ENCODE assay signal across 8 cellular contexts in the genomic region with DNA sequence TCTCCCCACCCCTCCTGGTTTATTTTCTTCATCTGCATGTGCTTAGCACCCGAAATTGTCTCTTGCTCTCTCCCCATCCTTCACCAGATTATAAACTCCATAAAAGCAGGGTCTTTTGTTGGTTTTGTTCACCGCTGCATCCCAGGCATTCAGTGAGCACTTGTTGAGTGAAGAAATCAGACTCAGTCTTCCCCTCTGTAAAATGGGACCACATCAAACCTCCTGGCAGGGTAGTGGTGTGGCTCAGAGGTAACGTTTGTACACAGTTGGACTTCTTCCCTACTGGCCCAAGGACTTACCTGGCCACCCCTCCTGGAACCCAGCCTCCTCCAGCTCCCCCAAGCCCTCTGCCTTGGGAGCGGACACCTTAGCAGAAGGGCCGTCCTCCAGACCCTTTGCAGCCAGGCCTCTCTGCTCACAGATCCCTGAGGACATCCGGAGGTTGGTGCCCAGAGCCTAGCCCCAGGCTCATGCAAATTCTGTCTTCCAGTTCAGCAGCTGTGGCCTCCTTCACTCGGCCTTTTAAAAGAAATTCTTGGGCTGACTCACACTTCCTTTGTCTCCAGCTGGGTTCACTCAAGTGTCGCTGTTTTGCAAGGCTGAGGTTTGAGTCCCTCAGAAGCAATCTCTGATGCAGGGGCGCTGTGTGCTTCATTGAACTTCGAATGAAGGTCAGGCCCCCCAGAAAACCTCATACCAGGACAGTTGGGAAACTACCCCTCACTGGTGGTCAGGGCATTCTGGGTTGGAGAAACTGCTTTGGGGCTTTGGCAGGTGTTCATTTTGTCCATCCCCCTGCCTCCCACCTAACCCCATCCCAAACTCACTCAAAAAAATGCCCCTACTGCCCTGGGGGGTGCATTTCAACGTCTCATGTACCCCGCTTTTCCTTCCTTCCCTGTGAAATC. TPM values are rescaled to one million over a fixed set of nuclear protein-coding genes. Genes with fewer than 3 reads are reported as not detected.
DNase-seq lines count a peak whose midpoint lies in the region; ATAC-seq, FAIRE-seq and TF ChIP-seq lines count a peak whose summit lies in the region.

No MANE protein-coding gene starts in this region.

- H3K4me1 ChIP-seq in Caco-2 (peaks cover 25% of the 10 kb centered on the region), GM12878 (ENCODE audit: control insufficient read depth, insufficient read depth, low read length) (peaks cover 48% of the 10 kb centered on the region)

- POLR2A ChIA-PET in Caco-2 (lab: Charles Lee) = interaction anchor here (0.7 to 0.9 kb wide), 2 partner anchors 72 kb away, joined by 7 to 15 read pairs; a partner anchor contains a TSS
- POLR2A ChIA-PET in GM12878 (lab: Charles Lee) = interaction anchor here (0.8 to 3.3 kb wide), 8 partner anchors 15 to 363 kb away, joined by 3 to 16 read pairs (median 4); a partner anchor contains a TSS

- H3K27ac Mint-ChIP-seq in Caco-2 (ENCODE audit: unreplicated experiment) = peak overlapping the region; percentile 86

- H4K20me1 ChIP-seq in GM12878 (ENCODE audit: control insufficient read depth, insufficient read depth) = no peaks in the 10 kb centered on the region

- TF ChIP-seq CTCF in Caco-2 (IDR thresholded peaks at IDR 0.05; ENCODE audit: insufficient read depth in 1 of 2, low read depth in 1 of 2, low read length in 1 of 2, severe bottlenecking in 1 of 2, unreplicated experiment in 1 of 2) = no peak
- TF ChIP-seq CTCF in GM12878 (IDR thresholded peaks at IDR 0.05 in 2 of 3, conservative IDR thresholded peaks at IDR 0.05 in 1 of 3; ENCODE audit: control insufficient read depth in 2 of 3, extremely low read depth in 1 of 3, insufficient read depth in 1 of 3, low read depth in 3 of 3, low read length in 3 of 3) = peak in 2 of 3 experiments; percentile 4 to 6; a peak in 1 of 6 replicates

- H3K36me3 ChIP-seq in Caco-2 (ENCODE audit: control insufficient read depth, insufficient read depth, low read length) = no peaks in the 10 kb centered on the region
- H3K36me3 ChIP-seq in GM12878 (ENCODE audit: control insufficient read depth in 2 of 2, insufficient read depth in 2 of 2, low read length in 1 of 2) = no peaks in the 10 kb centered on the region

- H3K79me2 ChIP-seq in GM12878 (ENCODE audit: control insufficient read depth, insufficient read depth, low read length) = no peaks in the 10 kb centered on the region; the same call in 1 of the 2 replicates

- intact Hi-C loops in Caco-2 (cut with micrococcal nuclease; ENCODE audit: unreplicated experiment) (loop anchor here (2.0 kb wide), 1 partner anchor 16 kb away; no protein-coding TSS in a partner anchor), GM12878 (cut with micrococcal nuclease; ENCODE audit: unreplicated experiment) (loop anchor here (1.0 kb wide), 3 partner anchors 17 to 29 kb away; no protein-coding TSS in a partner anchor)

- peak overlapping the region; percentile 89 for H3K27ac ChIP-seq in GM12878 (ENCODE audit: control insufficient read depth, insufficient read depth)

- no peaks in the 10 kb centered on the region for H3K9me3 Mint-ChIP-seq in Caco-2 (ENCODE audit: unreplicated experiment)

- peak overlapping the region; percentile 94 for H3K4me2 ChIP-seq in GM12878 (ENCODE audit: control insufficient read depth, insufficient read depth)

- peak overlapping the region; percentile 61 for H3K4me3 Mint-ChIP-seq in Caco-2 (ENCODE audit: unreplicated experiment)

- H3K27me3 Mint-ChIP-seq in Caco-2 (ENCODE audit: insufficient read depth, unreplicated experiment) = no peaks in the 10 kb centered on the region

- ATAC-seq in GM19452 (IDR thresholded peaks at IDR 0.05; ENCODE audit: unreplicated experiment) = peak; percentile 73
- peak; percentile 61 for ATAC-seq in HG03457 (IDR thresholded peaks at IDR 0.05; ENCODE audit: unreplicated experiment)
- peak; percentile 84 for ATAC-seq in GM12878

- H3K4me1 Mint-ChIP-seq in Caco-2 (ENCODE audit: low read depth, unreplicated experiment) = peaks cover 26% of the 10 kb centered on the region

- H3K27me3 ChIP-seq in Caco-2 (replicated peaks; ENCODE audit: control insufficient read depth, insufficient read depth, low read length) (no peaks in the 10 kb centered on the region), GM12878 (replicated peaks in 1 of 2; ENCODE audit: control insufficient read depth in 2 of 2, insufficient read depth in 2 of 2, low read length in 1 of 2) (no peaks in the 10 kb centered on the region)

- RAD21 ChIA-PET in GM12878 (lab: Charles Lee; ENCODE audit: unreplicated experiment) = interaction anchor here (0.5 to 7.0 kb wide), 12 partner anchors 18 to 365 kb away, joined by 3 to 89 read pairs (median 3); no protein-coding TSS in a partner anchor

- DNase-seq in Caco-2 (peak; percentile 56 to 73), SKM-1 treated with dmso at 0.1 percent for 144 hours (lab: John Stamatoyannopoulos, UW; ENCODE audit: unreplicated experiment) (peak; percentile 93), GM12878 (ENCODE audit: low read depth, low spot score) (peak; percentile 95), islet precursor cell (peak; percentile 98), NCI-H2081 (lab: John Stamatoyannopoulos, UW) (no peak)
- DNase-seq in stimulated activated CD4-positive, alpha-beta T cell treated with anti-CD3 and anti-CD28 coated beads, TNF-alpha, amount 100 ng/mL, for 1 hour (ENCODE audit: low read depth in 3 of 3, low spot score in 1 of 3) = peak in 2 of 3 donors; percentile 9 to 14

- H3K9me3 ChIP-seq in Caco-2 = no peaks in the 10 kb centered on the region
- peaks cover 1% of the 10 kb centered on the region; the same call in 2 of the 3 replicates for H3K9me3 ChIP-seq in GM12878 (replicated peaks; ENCODE audit: control insufficient read depth, insufficient read depth, low read length)

- FAIRE-seq in GM12878 (lab: Jason Lieb, UNC) = peak; percentile 94

- 4% methylated on average over 12 of the region's 12 CpGs for WGBS in GM12878 (ENCODE audit: insufficient coverage, insufficient replicate concordance, low lambda C conversion rate, missing lambda C conversion rate)

- H3K9ac ChIP-seq in GM12878 (ENCODE audit: control insufficient read depth, insufficient read depth, low read length) = peak overlapping the region; percentile 67

- H3K36me3 Mint-ChIP-seq in Caco-2 (ENCODE audit: insufficient read depth, unreplicated experiment) = peaks cover 9% of the 10 kb centered on the region

- peak; percentile 23; the same call in 1 of the 2 replicates for TF ChIP-seq RAD21 in GM12878 (IDR thresholded peaks at IDR 0.05; ENCODE audit: insufficient read depth, low read depth, low read length)

- in situ Hi-C loops in GM12878 (cut with MboI) = no loop called here

- peak; percentile 59 to 93 for TF ChIP-seq EP300 in GM12878 (IDR thresholded peaks at IDR 0.05; ENCODE audit: borderline replicate concordance in 1 of 2, control insufficient read depth in 1 of 2, low read depth in 2 of 2, low read length in 2 of 2)

- CTCF ChIA-PET in Caco-2 (lab: Charles Lee) (no interaction called here), GM12878 (lab: Yijun Ruan, JAX) (interaction anchor here (0.9 to 5.4 kb wide), 8 partner anchors 17 to 73 kb away, joined by 3 to 40 read pairs (median 4); a partner anchor contains a TSS)

- H3K4me3 ChIP-seq in Caco-2 (ENCODE audit: low read depth, low read length) = no peak overlapping the region
- H3K4me3 ChIP-seq in GM12878 = peak overlapping the region; percentile 56

- BruUV-seq in Caco-2 (replicated peaks; lab: Mats Ljungman, UMichigan) = no TSS peak
- BruUV-seq in GM12878 (replicated peaks; lab: Mats Ljungman, UMichigan) = TSS peak; percentile 93

- TF ChIP-seq POLR2A in GM12878 (IDR thresholded peaks at IDR 0.05; ENCODE audit: low read depth, low read length) = peak; percentile 78

- SMC1A ChIA-PET in GM12878 (lab: Charles Lee; ENCODE audit: uncharacterized antibody, unreplicated experiment) = interaction anchor here (0.8 to 3.8 kb wide), 10 partner anchors 15 to 72 kb away, joined by 3 to 40 read pairs (median 4); a partner anchor contains a TSS

- H2AFZ ChIP-seq in GM12878 (ENCODE audit: control insufficient read depth, low read depth, low read length) = no peak overlapping the region

RNA-seq across cellular contexts. Expression of a gene that starts 16.8 kb away (rescaled TPM):
- total RNA-seq in Caco-2 (2022) = 47.4 and 52.7 TPM in 2 replicates
- 50.7 and 51.0 TPM in 2 replicates for total RNA-seq in GM12878 (2013; cell fraction: nucleolus; rRNA removed)
- total RNA-seq in GM12878 (2014; rRNA removed) = 30.3 and 38.6 TPM in 2 replicates
- total RNA-seq in GM12878 (2014; rRNA removed; fragmentation: Illumina TruSeq; extraction: Trizol) = 25.4 and 26.6 TPM in 2 replicates
- total RNA-seq in GM12878 (2021) = 39.2 and 39.3 TPM in 2 replicates
- polyA plus RNA-seq in GM12878 (2011; ENCODE audit: low read depth) = 18.7 TPM
- polyA plus RNA-seq in GM12878 (2011; rRNA removed) = 34.0 and 51.7 TPM in 2 replicates
- polyA plus RNA-seq in GM12878 (2011; cell fraction: cytosol; rRNA removed) = 16.0 and 24.0 TPM in 2 replicates
- 18.6 and 23.4 TPM in 2 replicates for polyA plus RNA-seq in GM12878 (2011; cell fraction: nucleus; rRNA removed)
- 25.6 and 28.3 TPM in 2 replicates for polyA plus RNA-seq in GM12878 (2012)
- polyA plus RNA-seq in GM12878 (2014; fragmentation: Illumina TruSeq; extraction: Trizol) = 47.1 and 65.7 TPM in 2 replicates
- 10 to 100 TPM in 1 of 2 experiments, 1 to 10 TPM in 1; 9.6 to 21.7 TPM for polyA plus RNA-seq in GM12878 (2014; fragmentation: Nextera tagmentation; extraction: Ambion mirVana)
- 28.5 and 34.6 TPM in 2 replicates for polyA plus RNA-seq in GM12878 (2014; rRNA removed)
- polyA plus RNA-seq in GM12878 (2016; fragmentation: Nextera tagmentation; extraction: Ambion mirVana) = 10 to 100 TPM; 26.4 to 68.8 TPM
- polyA minus RNA-seq in GM12878 (2011; rRNA and poly(A)+ RNA removed) = 14.5 and 20.4 TPM in 2 replicates
- 6.9 and 8.0 TPM in 2 replicates for polyA minus RNA-seq in GM12878 (2011; cell fraction: cytosol; rRNA and poly(A)+ RNA removed)
- polyA minus RNA-seq in GM12878 (2011; cell fraction: nucleus; rRNA and poly(A)+ RNA removed) = 5.2 and 6.1 TPM in 2 replicates

RNA-seq across cellular contexts. Expression of a gene that starts 47.3 kb away (rescaled TPM):
- total RNA-seq in Caco-2 (2022) (not detected in 2 replicates), GM12878 (2014; rRNA removed) (not detected in 2 replicates), GM12878 (2014; rRNA removed; fragmentation: Illumina TruSeq; extraction: Trizol) (not detected in 2 replicates), GM12878 (2021) (0.56 TPM in 1 of 2 replicates, not detected in the other)
- total RNA-seq in GM12878 (2013; cell fraction: nucleolus; rRNA removed) = not detected in 2 replicates
- polyA plus RNA-seq in GM12878 (2011; ENCODE audit: low read depth) = not detected
- polyA plus RNA-seq in GM12878 (2011; rRNA removed) (not detected in 2 replicates), GM12878 (2014; fragmentation: Illumina TruSeq; extraction: Trizol) (not detected in 2 replicates), GM12878 (2014; fragmentation: Nextera tagmentation; extraction: Ambion mirVana) (under 1 TPM in 1 of 2 experiments, not detected in 1; 0.20 TPM), GM12878 (2014; rRNA removed) (not detected in 2 replicates), GM12878 (2016; fragmentation: Nextera tagmentation; extraction: Ambion mirVana) (not detected)
- not detected in 2 replicates for polyA plus RNA-seq in GM12878 (2011; cell fraction: cytosol; rRNA removed)
- polyA plus RNA-seq in GM12878 (2011; cell fraction: nucleus; rRNA removed) = not detected in 2 replicates
- not detected in 2 replicates for polyA plus RNA-seq in GM12878 (2012)
- polyA minus RNA-seq in GM12878 (2011; rRNA and poly(A)+ RNA removed) = not detected in 2 replicates
- polyA minus RNA-seq in GM12878 (2011; cell fraction: cytosol; rRNA and poly(A)+ RNA removed) = not detected in 2 replicates
- not detected in 2 replicates for polyA minus RNA-seq in GM12878 (2011; cell fraction: nucleus; rRNA and poly(A)+ RNA removed)

RNA-seq across cellular contexts. Expression of a gene that starts 52.1 kb away (rescaled TPM):
- not detected in 2 replicates for total RNA-seq in Caco-2 (2022)
- total RNA-seq in GM12878 (2013; cell fraction: nucleolus; rRNA removed) = not detected in 2 replicates
- total RNA-seq in GM12878 (2014; rRNA removed) = not detected in 2 replicates
- not detected in 2 replicates for total RNA-seq in GM12878 (2014; rRNA removed; fragmentation: Illumina TruSeq; extraction: Trizol)
- total RNA-seq in GM12878 (2021) = not detected in 2 replicates
- not detected for polyA plus RNA-seq in GM12878 (2011; ENCODE audit: low read depth)
- polyA plus RNA-seq in GM12878 (2011; rRNA removed) = not detected in 2 replicates
- polyA plus RNA-seq in GM12878 (2011; cell fraction: cytosol; rRNA removed) = not detected in 2 replicates
- not detected in 2 replicates for polyA plus RNA-seq in GM12878 (2011; cell fraction: nucleus; rRNA removed)
- polyA plus RNA-seq in GM12878 (2012) = not detected in 2 replicates
- not detected in 2 replicates for polyA plus RNA-seq in GM12878 (2014; fragmentation: Illumina TruSeq; extraction: Trizol)
- not detected for polyA plus RNA-seq in GM12878 (2014; fragmentation: Nextera tagmentation; extraction: Ambion mirVana)
- polyA plus RNA-seq in GM12878 (2014; rRNA removed) = 0.27 TPM in 1 of 2 replicates, not detected in the other
- not detected for polyA plus RNA-seq in GM12878 (2016; fragmentation: Nextera tagmentation; extraction: Ambion mirVana)
- not detected in 2 replicates for polyA minus RNA-seq in GM12878 (2011; rRNA and poly(A)+ RNA removed)
- polyA minus RNA-seq in GM12878 (2011; cell fraction: cytosol; rRNA and poly(A)+ RNA removed) = not detected in 2 replicates
- polyA minus RNA-seq in GM12878 (2011; cell fraction: nucleus; rRNA and poly(A)+ RNA removed) = not detected in 2 replicates

RNA-seq across cellular contexts. Expression of a gene that starts 55.0 kb away (rescaled TPM):
- not detected in 2 replicates for total RNA-seq in Caco-2 (2022)
- total RNA-seq in GM12878 (2013; cell fraction: nucleolus; rRNA removed) = not detected in 2 replicates
- not detected in 2 replicates for total RNA-seq in GM12878 (2014; rRNA removed)
- not detected in 2 replicates for total RNA-seq in GM12878 (2014; rRNA removed; fragmentation: Illumina TruSeq; extraction: Trizol)
- not detected in 2 replicates for total RNA-seq in GM12878 (2021)
- polyA plus RNA-seq in GM12878 (2011; ENCODE audit: low read depth) = not detected
- not detected in 2 replicates for polyA plus RNA-seq in GM12878 (2011; rRNA removed)
- polyA plus RNA-seq in GM12878 (2011; cell fraction: cytosol; rRNA removed) = not detected in 2 replicates
- polyA plus RNA-seq in GM12878 (2011; cell fraction: nucleus; rRNA removed) = not detected in 2 replicates
- not detected in 2 replicates for polyA plus RNA-seq in GM12878 (2012)
- polyA plus RNA-seq in GM12878 (2014; fragmentation: Illumina TruSeq; extraction: Trizol) = not detected in 2 replicates
- not detected for polyA plus RNA-seq in GM12878 (2014; fragmentation: Nextera tagmentation; extraction: Ambion mirVana)
- polyA plus RNA-seq in GM12878 (2014; rRNA removed) = not detected in 2 replicates
- polyA plus RNA-seq in GM12878 (2016; fragmentation: Nextera tagmentation; extraction: Ambion mirVana) = not detected
- polyA minus RNA-seq in GM12878 (2011; rRNA and poly(A)+ RNA removed) = not detected in 2 replicates
- polyA minus RNA-seq in GM12878 (2011; cell fraction: cytosol; rRNA and poly(A)+ RNA removed) = not detected in 2 replicates
- polyA minus RNA-seq in GM12878 (2011; cell fraction: nucleus; rRNA and poly(A)+ RNA removed) = not detected in 2 replicates

RNA-seq across cellular contexts. Expression of a gene that starts 59.3 kb away (rescaled TPM):
- not detected in 2 replicates for total RNA-seq in Caco-2 (2022)
- not detected in 2 replicates for total RNA-seq in GM12878 (2013; cell fraction: nucleolus; rRNA removed)
- not detected in 2 replicates for total RNA-seq in GM12878 (2014; rRNA removed)
- not detected in 2 replicates for total RNA-seq in GM12878 (2014; rRNA removed; fragmentation: Illumina TruSeq; extraction: Trizol)
- total RNA-seq in GM12878 (2021) = not detected in 2 replicates
- not detected for polyA plus RNA-seq in GM12878 (2011; ENCODE audit: low read depth)
- not detected in 2 replicates for polyA plus RNA-seq in GM12878 (2011; rRNA removed)
- polyA plus RNA-seq in GM12878 (2011; cell fraction: cytosol; rRNA removed) = not detected in 2 replicates
- not detected in 2 replicates for polyA plus RNA-seq in GM12878 (2011; cell fraction: nucleus; rRNA removed)
- not detected in 2 replicates for polyA plus RNA-seq in GM12878 (2012)
- not detected in 2 replicates for polyA plus RNA-seq in GM12878 (2014; fragmentation: Illumina TruSeq; extraction: Trizol)
- polyA plus RNA-seq in GM12878 (2014; fragmentation: Nextera tagmentation; extraction: Ambion mirVana) = not detected
- polyA plus RNA-seq in GM12878 (2014; rRNA removed) = not detected in 2 replicates
- not detected for polyA plus RNA-seq in GM12878 (2016; fragmentation: Nextera tagmentation; extraction: Ambion mirVana)
- polyA minus RNA-seq in GM12878 (2011; rRNA and poly(A)+ RNA removed) = not detected in 2 replicates
- polyA minus RNA-seq in GM12878 (2011; cell fraction: cytosol; rRNA and poly(A)+ RNA removed) = not detected in 2 replicates
- not detected in 2 replicates for polyA minus RNA-seq in GM12878 (2011; cell fraction: nucleus; rRNA and poly(A)+ RNA removed)

Comparison
In these comparisons a context has a peak if more than half of its experiments do, and no peak if none do; other contexts are left out.
1. DNase-seq: peak in Caco-2 (2 of 2), SKM-1 treated with dmso at 0.1 percent for 144 hours (single experiment), GM12878 (single experiment), islet precursor cell (single experiment) and stimulated activated CD4-positive, alpha-beta T cell treated with anti-CD3 and anti-CD28 coated beads, TNF-alpha, amount 100 ng/mL, for 1 hour (2 of 3); none in NCI-H2081 (0 of 2).
2. CTCF ChIP-seq: peak in GM12878 (2 of 3); none in Caco-2 (0 of 2).
3. Peak in every context shown above with its lines, with median percentiles within 50 percentile points of each other: ATAC-seq.